In the genomic region with DNA sequence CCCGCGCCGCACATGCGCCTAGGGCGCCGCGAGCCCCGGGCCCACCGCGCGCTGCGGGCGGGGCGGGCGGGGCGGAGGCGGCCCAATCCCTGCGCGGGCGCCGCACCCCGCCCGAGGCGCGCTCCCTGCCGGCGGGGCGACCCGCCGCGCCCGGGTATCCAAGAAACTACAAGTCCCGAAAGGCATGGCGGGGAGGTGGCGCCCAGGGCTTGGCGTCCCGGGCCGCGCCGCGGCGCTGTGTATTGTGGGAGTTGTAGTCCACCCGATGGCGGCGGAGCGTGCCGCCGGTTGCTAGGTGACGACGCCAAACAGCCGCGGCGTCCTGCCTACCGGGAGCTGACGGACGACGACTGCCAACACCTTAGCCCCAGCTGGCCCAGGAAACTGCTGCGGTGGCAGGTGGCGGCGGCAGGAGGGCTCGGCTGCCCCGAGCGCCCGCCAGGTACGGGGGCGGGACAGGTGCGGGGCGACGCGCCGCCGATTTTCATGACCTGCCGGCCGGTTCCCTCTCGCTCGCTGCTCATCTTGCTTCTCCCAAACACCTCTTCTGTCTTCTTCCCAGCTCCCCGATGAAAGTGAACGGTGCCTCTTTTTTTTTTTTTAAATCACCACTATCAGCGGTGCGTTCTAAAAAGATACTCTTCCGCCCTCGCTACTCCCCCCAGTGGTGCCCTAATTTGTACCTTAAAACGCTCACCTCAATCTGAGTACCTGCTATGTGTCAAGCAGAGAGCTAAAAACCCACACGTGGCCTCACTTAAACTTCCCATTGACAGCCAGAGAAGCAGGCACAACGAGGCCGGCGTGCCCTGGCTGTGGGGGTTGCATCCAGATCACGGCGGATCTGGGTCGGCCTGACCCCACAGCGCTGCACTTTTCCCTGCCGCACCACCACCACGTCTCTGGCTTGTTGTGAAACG, we compare ENCODE assay signal across 8 cellular contexts. TPM values are rescaled to one million over a fixed set of nuclear protein-coding genes. Genes with fewer than 3 reads are reported as not detected.
DNase-seq lines count a peak whose midpoint lies in the region; ATAC-seq and TF ChIP-seq lines count a peak whose summit lies in the region.

A gene (plus strand): TSS at position 304 of the 920 bp plus-strand sequence.

- H3K4me1 Mint-ChIP-seq in WTC11, result peaks cover 44% of the 10 kb centered on the region

- no peak within 1 kb of the TSS for H3K27ac ChIP-seq in AG04450 (ENCODE audit: low read depth, low read length)

- POLR2A ChIA-PET in AG04450 (lab: Yijun Ruan, JAX), result interaction anchor here (1.0 kb wide), 1 partner anchor 50 kb away, joined by 3 read pairs; a partner anchor contains a TSS
- POLR2A ChIA-PET in WTC11 (lab: Charles Lee), result interaction anchor here (0.6 kb wide), 1 partner anchor 157 kb away, joined by 3 read pairs; a partner anchor contains a TSS

- peak within 1 kb of the TSS; percentile 86 for H3K4me3 Mint-ChIP-seq in WTC11

- H3K27ac Mint-ChIP-seq in WTC11, result no peak within 1 kb of the TSS

- H3K4me3 ChIP-seq in AG04450 (ENCODE audit: low read depth, low read length) (peak within 1 kb of the TSS; percentile 60), cardiac fibroblast (replicated peaks in 1 of 2; ENCODE audit: low read depth in 2 of 2, low read length in 2 of 2) (peak within 1 kb of the TSS; percentile 65 to 72)

- H3K9me3 ChIP-seq in AG04450 (ENCODE audit: control insufficient read depth, insufficient read depth, low read length), result no peaks in the 10 kb centered on the region; the same call in 1 of the 2 replicates

- no peaks in the 10 kb centered on the region for H3K9me3 Mint-ChIP-seq in WTC11

- peaks cover 78% of the 10 kb centered on the region for H3K27me3 Mint-ChIP-seq in WTC11 (ENCODE audit: low read depth)

- CTCF ChIA-PET in AG04450 (lab: Charles Lee), result no interaction called here
- CTCF ChIA-PET in WTC11 (lab: Charles Lee), result interaction anchor here (0.6 to 1.7 kb wide), 23 partner anchors 9 to 651 kb away, joined by 3 to 24 read pairs (median 4); a partner anchor contains a TSS

- peaks cover 73% of the 10 kb centered on the region for H3K27me3 ChIP-seq in AG04450 (ENCODE audit: control insufficient read depth, insufficient read depth, low read length)

- ATAC-seq in GM18873 (IDR thresholded peaks at IDR 0.05; ENCODE audit: low FRiP score, unreplicated experiment) (peak; percentile 75), HG03159 (IDR thresholded peaks at IDR 0.05; ENCODE audit: unreplicated experiment) (peak; percentile 87), WTC11 (peak; percentile 71)

- DNase-seq in AG04450 (ENCODE audit: low read depth, low spot score) (peak; percentile 66), NCI-H2227 treated with DMSO at 0.1 percent for 48 hours (lab: John Stamatoyannopoulos, UW) (peak; percentile 83), WTC11 (ENCODE audit: low spot score) (peak; percentile 99), cardiac fibroblast (ENCODE audit: low read depth in 2 of 2) (peak; percentile 96), inferior parietal cortex (ENCODE audit: extremely low spot score) (peak; percentile 95), smooth muscle cell of the brain vasculature (ENCODE audit: low read depth, low spot score) (peak; percentile 77)

- H3K36me3 Mint-ChIP-seq in WTC11, result no peaks in the 10 kb centered on the region

- TF ChIP-seq CTCF in AG04450 (IDR thresholded peaks at IDR 0.05; ENCODE audit: low read depth, low read length) (no peak), WTC11 (IDR thresholded peaks at IDR 0.05) (no peak), cardiac fibroblast (IDR thresholded peaks at IDR 0.05; ENCODE audit: low read depth, low read length) (no peak)

TF ChIP-seq in WTC11, 78 proteins besides CTCF, POLR2A, EP300 and RAD21 (continues in another document):
- TF ChIP-seq FOXK1 (CRISPR knock-in tag; IDR thresholded peaks at IDR 0.05) (peak; percentile 73), ETV6 (CRISPR knock-in tag; IDR thresholded peaks at IDR 0.05) (peak; percentile 36; the same call in 1 of the 2 replicates), IRF2 (CRISPR knock-in tag; IDR thresholded peaks at IDR 0.05; ENCODE audit: borderline replicate concordance, low read depth) (no peak), GRHL2 (CRISPR knock-in tag; IDR thresholded peaks at IDR 0.05; ENCODE audit: insufficient replicate concordance, severe bottlenecking) (no peak), SP1 (CRISPR knock-in tag; conservative IDR thresholded peaks at IDR 0.05) (peak; percentile 69), CREM (CRISPR knock-in tag; IDR thresholded peaks at IDR 0.05) (peak; percentile 85; the same call in 1 of the 2 replicates)
- TF ChIP-seq, protein P1, sequence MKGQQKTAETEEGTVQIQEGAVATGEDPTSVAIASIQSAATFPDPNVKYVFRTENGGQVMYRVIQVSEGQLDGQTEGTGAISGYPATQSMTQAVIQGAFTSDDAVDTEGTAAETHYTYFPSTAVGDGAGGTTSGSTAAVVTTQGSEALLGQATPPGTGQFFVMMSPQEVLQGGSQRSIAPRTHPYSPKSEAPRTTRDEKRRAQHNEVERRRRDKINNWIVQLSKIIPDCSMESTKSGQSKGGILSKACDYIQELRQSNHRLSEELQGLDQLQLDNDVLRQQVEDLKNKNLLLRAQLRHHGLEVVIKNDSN (CRISPR knock-in tag; IDR thresholded peaks at IDR 0.05), result peak; percentile 80
- TF ChIP-seq, protein P2, sequence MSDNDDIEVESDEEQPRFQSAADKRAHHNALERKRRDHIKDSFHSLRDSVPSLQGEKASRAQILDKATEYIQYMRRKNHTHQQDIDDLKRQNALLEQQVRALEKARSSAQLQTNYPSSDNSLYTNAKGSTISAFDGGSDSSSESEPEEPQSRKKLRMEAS (CRISPR knock-in tag; IDR thresholded peaks at IDR 0.05), result peak; percentile 76
- TF ChIP-seq, protein P3, sequence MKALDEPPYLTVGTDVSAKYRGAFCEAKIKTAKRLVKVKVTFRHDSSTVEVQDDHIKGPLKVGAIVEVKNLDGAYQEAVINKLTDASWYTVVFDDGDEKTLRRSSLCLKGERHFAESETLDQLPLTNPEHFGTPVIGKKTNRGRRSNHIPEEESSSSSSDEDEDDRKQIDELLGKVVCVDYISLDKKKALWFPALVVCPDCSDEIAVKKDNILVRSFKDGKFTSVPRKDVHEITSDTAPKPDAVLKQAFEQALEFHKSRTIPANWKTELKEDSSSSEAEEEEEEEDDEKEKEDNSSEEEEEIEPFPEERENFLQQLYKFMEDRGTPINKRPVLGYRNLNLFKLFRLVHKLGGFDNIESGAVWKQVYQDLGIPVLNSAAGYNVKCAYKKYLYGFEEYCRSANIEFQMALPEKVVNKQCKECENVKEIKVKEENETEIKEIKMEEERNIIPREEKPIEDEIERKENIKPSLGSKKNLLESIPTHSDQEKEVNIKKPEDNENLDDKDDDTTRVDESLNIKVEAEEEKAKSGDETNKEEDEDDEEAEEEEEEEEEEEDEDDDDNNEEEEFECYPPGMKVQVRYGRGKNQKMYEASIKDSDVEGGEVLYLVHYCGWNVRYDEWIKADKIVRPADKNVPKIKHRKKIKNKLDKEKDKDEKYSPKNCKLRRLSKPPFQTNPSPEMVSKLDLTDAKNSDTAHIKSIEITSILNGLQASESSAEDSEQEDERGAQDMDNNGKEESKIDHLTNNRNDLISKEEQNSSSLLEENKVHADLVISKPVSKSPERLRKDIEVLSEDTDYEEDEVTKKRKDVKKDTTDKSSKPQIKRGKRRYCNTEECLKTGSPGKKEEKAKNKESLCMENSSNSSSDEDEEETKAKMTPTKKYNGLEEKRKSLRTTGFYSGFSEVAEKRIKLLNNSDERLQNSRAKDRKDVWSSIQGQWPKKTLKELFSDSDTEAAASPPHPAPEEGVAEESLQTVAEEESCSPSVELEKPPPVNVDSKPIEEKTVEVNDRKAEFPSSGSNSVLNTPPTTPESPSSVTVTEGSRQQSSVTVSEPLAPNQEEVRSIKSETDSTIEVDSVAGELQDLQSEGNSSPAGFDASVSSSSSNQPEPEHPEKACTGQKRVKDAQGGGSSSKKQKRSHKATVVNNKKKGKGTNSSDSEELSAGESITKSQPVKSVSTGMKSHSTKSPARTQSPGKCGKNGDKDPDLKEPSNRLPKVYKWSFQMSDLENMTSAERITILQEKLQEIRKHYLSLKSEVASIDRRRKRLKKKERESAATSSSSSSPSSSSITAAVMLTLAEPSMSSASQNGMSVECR (CRISPR knock-in tag; IDR thresholded peaks at IDR 0.05; ENCODE audit: borderline replicate concordance), result peak; percentile 47; the same call in 1 of the 2 replicates
- TF ChIP-seq, protein P4, sequence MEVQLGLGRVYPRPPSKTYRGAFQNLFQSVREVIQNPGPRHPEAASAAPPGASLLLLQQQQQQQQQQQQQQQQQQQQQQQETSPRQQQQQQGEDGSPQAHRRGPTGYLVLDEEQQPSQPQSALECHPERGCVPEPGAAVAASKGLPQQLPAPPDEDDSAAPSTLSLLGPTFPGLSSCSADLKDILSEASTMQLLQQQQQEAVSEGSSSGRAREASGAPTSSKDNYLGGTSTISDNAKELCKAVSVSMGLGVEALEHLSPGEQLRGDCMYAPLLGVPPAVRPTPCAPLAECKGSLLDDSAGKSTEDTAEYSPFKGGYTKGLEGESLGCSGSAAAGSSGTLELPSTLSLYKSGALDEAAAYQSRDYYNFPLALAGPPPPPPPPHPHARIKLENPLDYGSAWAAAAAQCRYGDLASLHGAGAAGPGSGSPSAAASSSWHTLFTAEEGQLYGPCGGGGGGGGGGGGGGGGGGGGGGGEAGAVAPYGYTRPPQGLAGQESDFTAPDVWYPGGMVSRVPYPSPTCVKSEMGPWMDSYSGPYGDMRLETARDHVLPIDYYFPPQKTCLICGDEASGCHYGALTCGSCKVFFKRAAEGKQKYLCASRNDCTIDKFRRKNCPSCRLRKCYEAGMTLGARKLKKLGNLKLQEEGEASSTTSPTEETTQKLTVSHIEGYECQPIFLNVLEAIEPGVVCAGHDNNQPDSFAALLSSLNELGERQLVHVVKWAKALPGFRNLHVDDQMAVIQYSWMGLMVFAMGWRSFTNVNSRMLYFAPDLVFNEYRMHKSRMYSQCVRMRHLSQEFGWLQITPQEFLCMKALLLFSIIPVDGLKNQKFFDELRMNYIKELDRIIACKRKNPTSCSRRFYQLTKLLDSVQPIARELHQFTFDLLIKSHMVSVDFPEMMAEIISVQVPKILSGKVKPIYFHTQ (CRISPR knock-in tag; IDR thresholded peaks at IDR 0.05), result no peak
- TF ChIP-seq, protein P5, sequence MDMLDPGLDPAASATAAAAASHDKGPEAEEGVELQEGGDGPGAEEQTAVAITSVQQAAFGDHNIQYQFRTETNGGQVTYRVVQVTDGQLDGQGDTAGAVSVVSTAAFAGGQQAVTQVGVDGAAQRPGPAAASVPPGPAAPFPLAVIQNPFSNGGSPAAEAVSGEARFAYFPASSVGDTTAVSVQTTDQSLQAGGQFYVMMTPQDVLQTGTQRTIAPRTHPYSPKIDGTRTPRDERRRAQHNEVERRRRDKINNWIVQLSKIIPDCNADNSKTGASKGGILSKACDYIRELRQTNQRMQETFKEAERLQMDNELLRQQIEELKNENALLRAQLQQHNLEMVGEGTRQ (CRISPR knock-in tag; IDR thresholded peaks at IDR 0.05), result peak; percentile 78

RNA-seq across cellular contexts. Expression of the gene that starts here (rescaled TPM):
- not detected in 2 replicates for polyA plus RNA-seq in AG04450 (2011; rRNA removed)
- not detected in 2 replicates for polyA minus RNA-seq in AG04450 (2011; rRNA and poly(A)+ RNA removed)
- 0.23 to 0.41 TPM in 2 of 3 replicates, not detected in the other for total RNA-seq in WTC11 (2021)

Comparison
In these comparisons a context has a peak if more than half of its experiments do, and no peak if none do; other contexts are left out.
1. Peak in DNase-seq and H3K4me3 ChIP-seq in AG04450; RNA of the gene not detected or under 1 TPM.
2. Peak in DNase-seq and ATAC-seq in WTC11; RNA of the gene not detected or under 1 TPM.